ENCODE assay signal across 19 cellular contexts in genomic region chr3:55698826-55699225, GRCh38.
"Had no signal": no experiment of that assay in that cellular context is flagged by ENCODE, and none has a peak within 500 bp of the region (broad histone marks: within the 10 kb centered on the region; RNA-seq: fewer than 3 reads in every experiment).

No MANE protein-coding gene starts in this region.

- H3K27me3 Mint-ChIP-seq: activated CD4-positive, alpha-beta memory T cell treated with anti-CD3 and anti-CD28 coated beads for 36 hours; activated naive CD8-positive, alpha-beta T cell; stimulated activated memory B cell treated with anti-CD40 and anti-IgM and Interleukin-4, amounts not matched to agents 10 μg/mL and 1 μg/mL and 100 μg/mL, for 72 hours had no signal

- H3K36me3 Mint-ChIP-seq: activated CD4-positive, alpha-beta memory T cell treated with anti-CD3 and anti-CD28 coated beads for 36 hours; activated naive CD8-positive, alpha-beta T cell; immature natural killer cell; natural killer cell; stimulated activated memory B cell treated with anti-CD40 and anti-IgM and Interleukin-4, amounts not matched to agents 10 μg/mL and 1 μg/mL and 100 μg/mL, for 72 hours; type B pancreatic cell had no signal

- H3K4me3 ChIP-seq: breast epithelium, smooth muscle cell, testis had no signal

- ATAC-seq: activated CD4-positive, alpha-beta T cell treated with anti-CD3 and anti-CD28 coated beads for 36 hours; natural killer cell; sciatic nerve; stimulated activated memory B cell treated with anti-CD40 and anti-IgM and Interleukin-4, amounts not matched to agents 10 μg/mL and 1 μg/mL and 100 μg/mL, for 72 hours had no signal

- FAIRE-seq: frontal cortex had no signal

- H3K27ac ChIP-seq: breast epithelium, parathyroid adenoma, testis, WERI-Rb-1 had no signal

- H3K27me3 ChIP-seq: breast epithelium, testis had no signal

- H3K27ac Mint-ChIP-seq: activated CD4-positive, alpha-beta memory T cell treated with anti-CD3 and anti-CD28 coated beads for 36 hours; activated CD4-positive, alpha-beta T cell treated with anti-CD3 and anti-CD28 coated beads for 36 hours; activated naive CD8-positive, alpha-beta T cell; immature natural killer cell; natural killer cell; stimulated activated memory B cell treated with anti-CD40 and anti-IgM and Interleukin-4, amounts not matched to agents 10 μg/mL and 1 μg/mL and 100 μg/mL, for 72 hours; type B pancreatic cell had no signal

- H3K4me1 Mint-ChIP-seq: activated CD4-positive, alpha-beta T cell treated with anti-CD3 and anti-CD28 coated beads for 36 hours; immature natural killer cell; natural killer cell; stimulated activated memory B cell treated with anti-CD40 and anti-IgM and Interleukin-4, amounts not matched to agents 10 μg/mL and 1 μg/mL and 100 μg/mL, for 72 hours had no signal

- H3K4me3 Mint-ChIP-seq: activated CD4-positive, alpha-beta memory T cell treated with anti-CD3 and anti-CD28 coated beads for 36 hours; activated CD4-positive, alpha-beta T cell treated with anti-CD3 and anti-CD28 coated beads for 36 hours; activated naive CD8-positive, alpha-beta T cell; immature natural killer cell; natural killer cell; stimulated activated memory B cell treated with anti-CD40 and anti-IgM and Interleukin-4, amounts not matched to agents 10 μg/mL and 1 μg/mL and 100 μg/mL, for 72 hours; type B pancreatic cell had no signal

- DNase-seq: activated CD4-positive, alpha-beta memory T cell treated with anti-CD3 and anti-CD28 coated beads for 36 hours; activated CD4-positive, alpha-beta T cell treated with anti-CD3 and anti-CD28 coated beads for 36 hours; amniotic stem cell; cerebellar nuclear complex; effector CD4-positive, alpha-beta T cell; immature natural killer cell; mesenchymal stem cell; natural killer cell; stimulated activated CD4-positive, alpha-beta T cell treated with anti-CD3 and anti-CD28 coated beads, Interleukin-4, amount 100 ng/mL, for 24 hours; testis; WERI-Rb-1 had no signal

- H3K9ac ChIP-seq: parathyroid adenoma had no signal

- H2AFZ ChIP-seq: parathyroid adenoma had no signal

- H3K9me3 ChIP-seq: breast epithelium, testis had no signal

- H3K4me2 ChIP-seq: smooth muscle cell had no signal

- H3K4me1 ChIP-seq: breast epithelium, parathyroid adenoma, testis had no signal

- H3K79me2 ChIP-seq: parathyroid adenoma had no signal

- H3K36me3 ChIP-seq: breast epithelium, WERI-Rb-1 had no signal

- H3K9me3 Mint-ChIP-seq: activated CD4-positive, alpha-beta memory T cell treated with anti-CD3 and anti-CD28 coated beads for 36 hours; stimulated activated memory B cell treated with anti-CD40 and anti-IgM and Interleukin-4, amounts not matched to agents 10 μg/mL and 1 μg/mL and 100 μg/mL, for 72 hours; type B pancreatic cell had no signal
